19 cellular contexts compared by ENCODE assay signal in genomic region chr15:56586206-56586605, GRCh38.
A peak's percentile ranks its signal among the peaks of the same experiment; 100 is the strongest.
DNase-seq lines count a peak whose midpoint lies in the region; ATAC-seq, FAIRE-seq and TF ChIP-seq lines count a peak whose summit lies in the region.
"Had no signal": no experiment of that assay in that cellular context is flagged by ENCODE, and none has a peak within 500 bp of the region (broad histone marks: within the 10 kb centered on the region; RNA-seq: fewer than 3 reads in every experiment).

No MANE protein-coding gene starts in this region.

- no peak for DNase-seq in A549 (ENCODE audit: low read depth in 1 of 2, low spot score in 1 of 2)
- no peak for DNase-seq in K562 (ENCODE audit: extremely low read depth in 1 of 4, low spot score in 3 of 4)
- peak; percentile 5 for DNase-seq in myocyte (ENCODE audit: low read depth)
- DNase-seq in HAP-1 (ENCODE audit: low spot score in 2 of 2), result no peak
- DNase-seq in SKM-1 treated with dmso at 0.1 percent for 144 hours (lab: John Stamatoyannopoulos, UW; ENCODE audit: unreplicated experiment), result no peak
- DNase-seq: 8988T; C1 segment of cervical spinal cord; CD4-positive, alpha-beta memory T cell; COR-L47; DMS153; DND-41; GDM1; H9; HFFc6 had no signal

- TF ChIP-seq POLR2A in A549 (IDR thresholded peaks at IDR 0.05; ENCODE audit: low read length), result no peak
- TF ChIP-seq POLR2A in K562 (conservative IDR thresholded peaks at IDR 0.05), result no peak

- H3K9me1 ChIP-seq in K562 (ENCODE audit: control insufficient read depth, insufficient read depth, low read length), result no peaks in the 10 kb centered on the region

- TF ChIP-seq CTCF in A549 (IDR thresholded peaks at IDR 0.05), result no peak
- TF ChIP-seq CTCF in K562 (IDR thresholded peaks at IDR 0.05 in 2 of 3, conservative IDR thresholded peaks at IDR 0.05 in 1 of 3; ENCODE audit: insufficient read depth in 2 of 3, low read depth in 1 of 3, low read length in 3 of 3), result no peak

- H3K4me1 ChIP-seq in A549 (no peaks in the 10 kb centered on the region), K562 (replicated peaks in 1 of 2; ENCODE audit: control insufficient read depth in 2 of 2, insufficient read depth in 2 of 2, low read length in 2 of 2) (no peaks in the 10 kb centered on the region), HAP-1 (no peaks in the 10 kb centered on the region)

- no peak overlapping the region for H3K9ac ChIP-seq in K562 (ENCODE audit: insufficient read depth in 1 of 2, low read depth in 2 of 2, low read length in 2 of 2)

- H3K4me3 ChIP-seq in A549 (no peak overlapping the region), K562 (no peak overlapping the region), HAP-1 (no peak overlapping the region)
- H3K4me3 ChIP-seq: GM12878, GM23338 had no signal

- POLR2A ChIA-PET in A549 (lab: Yijun Ruan, JAX) (no interaction called here), K562 (lab: Yijun Ruan, JAX) (no interaction called here)

- no TSS peak for BruUV-seq in K562 (replicated peaks; lab: Mats Ljungman, UMichigan)

- CTCF ChIA-PET in A549 (lab: Yijun Ruan, JAX), result interaction anchor here (1.1 kb wide), 1 partner anchor 10 kb away, joined by 3 read pairs; no protein-coding TSS in a partner anchor
- CTCF ChIA-PET in K562 (lab: Yijun Ruan, JAX; ENCODE audit: low intra/inter-chr PET ratio), result no interaction called here

- H3K27me3 ChIP-seq in K562 (ENCODE audit: control insufficient read depth in 2 of 2, insufficient read depth in 2 of 2, low read length in 2 of 2) (no peaks in the 10 kb centered on the region), HAP-1 (ENCODE audit: low read depth) (no peaks in the 10 kb centered on the region)

- intact Hi-C loops in K562 (cut with micrococcal nuclease), result no loop called here

- H3K9me3 ChIP-seq in A549 (peaks cover 23% of the 10 kb centered on the region), K562 (replicated peaks; ENCODE audit: control insufficient read depth, insufficient read depth, low read depth, low read length) (peaks cover 4% of the 10 kb centered on the region), HAP-1 (no peaks in the 10 kb centered on the region)

- H3K4me2 ChIP-seq in A549, result no peak overlapping the region
- no peak overlapping the region for H3K4me2 ChIP-seq in K562 (ENCODE audit: insufficient read depth, low read length)
- H3K4me2 ChIP-seq: GM23338 had no signal

- TF ChIP-seq RAD21 in A549 (conservative IDR thresholded peaks at IDR 0.05 in 1 of 2, IDR thresholded peaks at IDR 0.05 in 1 of 2), result no peak
- TF ChIP-seq RAD21 in K562 (CRISPR knock-in tag; conservative IDR thresholded peaks at IDR 0.05 in 1 of 2, IDR thresholded peaks at IDR 0.05 in 1 of 2), result no peak

- in situ Hi-C loops in K562 (cut with MboI) (no loop called here), HAP-1 (cut with MboI; ENCODE audit: low sequenced_read_pairs) (no loop called here)

- H3K27ac ChIP-seq in A549, result no peak overlapping the region
- no peak overlapping the region for H3K27ac ChIP-seq in K562 (ENCODE audit: extremely low read depth, low read depth, low read length)

- no peaks in the 10 kb centered on the region for H3K36me3 ChIP-seq in K562 (ENCODE audit: control insufficient read depth, insufficient read depth, low read length)
- H3K36me3 ChIP-seq in HAP-1 (replicated peaks), result no peaks in the 10 kb centered on the region

- H3K79me2 ChIP-seq in K562 (ENCODE audit: control insufficient read depth, insufficient read depth, low read length), result no peaks in the 10 kb centered on the region

- H4K20me1 ChIP-seq in K562 (replicated peaks; ENCODE audit: control insufficient read depth, insufficient read depth, low read length), result no peaks in the 10 kb centered on the region

- no peak for TF ChIP-seq EP300 in A549 (IDR thresholded peaks at IDR 0.05)
- TF ChIP-seq EP300 in K562 (IDR thresholded peaks at IDR 0.05; ENCODE audit: low read length), result no peak

- ATAC-seq in A549 (no peak), K562 (no peak), GM21786 (IDR thresholded peaks at IDR 0.05; ENCODE audit: unreplicated experiment) (no peak)
- ATAC-seq: GM12878, GM23338 had no signal

- FAIRE-seq in A549 (lab: Jason Lieb, UNC) (peak; percentile 32), G401.6 (lab: Jason Lieb, UNC) (peak; percentile 37), K562 (lab: Jason Lieb, UNC) (no peak)
- FAIRE-seq: GM12878, GM19239 had no signal

- H2AFZ ChIP-seq in K562 (ENCODE audit: low read depth, low read length), result no peak overlapping the region
- H2AFZ ChIP-seq: GM23338 had no signal

TF ChIP-seq in A549, 52 proteins besides CTCF, POLR2A, EP300 and RAD21:
- TF ChIP-seq HOXB13 (CRISPR knock-in tag; IDR thresholded peaks at IDR 0.05; ENCODE audit: low read depth), result no peak
- TF ChIP-seq TP53 (CRISPR knock-in tag; IDR thresholded peaks at IDR 0.05), result no peak
- no peak for TF ChIP-seq MAFK (IDR thresholded peaks at IDR 0.05; ENCODE audit: partially characterized antibody)
- no peak for TF ChIP-seq MAX (IDR thresholded peaks at IDR 0.05)
- TF ChIP-seq KDM1A (IDR thresholded peaks at IDR 0.05; ENCODE audit: low read depth), result no peak
- TF ChIP-seq MYC (IDR thresholded peaks at IDR 0.05; ENCODE audit: borderline replicate concordance, low read length), result no peak
- TF ChIP-seq FOXS1 (CRISPR knock-in tag; IDR thresholded peaks at IDR 0.05), result no peak
- no peak for TF ChIP-seq NPAS2 (CRISPR knock-in tag; IDR thresholded peaks at IDR 0.05; ENCODE audit: borderline replicate concordance)
- TF ChIP-seq CHD2 (IDR thresholded peaks at IDR 0.05; ENCODE audit: low read length, partially characterized antibody), result no peak
- no peak for TF ChIP-seq TFCP2L1 (CRISPR knock-in tag; IDR thresholded peaks at IDR 0.05)
- no peak for TF ChIP-seq ZNF302 (CRISPR knock-in tag; IDR thresholded peaks at IDR 0.05)
- TF ChIP-seq POLR2AphosphoS2 (conservative IDR thresholded peaks at IDR 0.05; ENCODE audit: low read length), result no peak
- no peak for TF ChIP-seq EHF (CRISPR knock-in tag; IDR thresholded peaks at IDR 0.05)
- no peak for TF ChIP-seq ZC3H11A (IDR thresholded peaks at IDR 0.05)
- TF ChIP-seq CBX2 (IDR thresholded peaks at IDR 0.05; ENCODE audit: borderline replicate concordance, low read depth), result no peak

TF ChIP-seq in K562, 482 proteins besides CTCF, POLR2A, EP300 and RAD21 (continues in another document):
- TF ChIP-seq BRD4 (IDR thresholded peaks at IDR 0.05), result no peak
